Comparison of ENCODE assay signal across 1 cellular context in genomic region chr17:2105663-2106062, GRCh38.
A peak's percentile ranks its signal among the peaks of the same experiment; 100 is the strongest.
TF ChIP-seq lines count a peak whose summit lies in the region.

No MANE protein-coding gene starts in this region.

TF ChIP-seq in GM12878, 131 proteins besides CTCF, POLR2A, EP300 and RAD21:
- TF ChIP-seq MAX (IDR thresholded peaks at IDR 0.05; ENCODE audit: low read depth, low read length), result no peak
- TF ChIP-seq RUNX3 (IDR thresholded peaks at IDR 0.05; ENCODE audit: low read length), result peak; percentile 40
- TF ChIP-seq POU2F2 (IDR thresholded peaks at IDR 0.05; ENCODE audit: borderline replicate concordance, low read depth, low read length), result no peak
- no peak for TF ChIP-seq SRF (IDR thresholded peaks at IDR 0.05; ENCODE audit: low read depth in 2 of 2, low read length in 2 of 2)
- TF ChIP-seq ZNF592 (IDR thresholded peaks at IDR 0.05), result no peak
TF ChIP-seq in GM12878: peak in this region for 1.
